Comparison of ENCODE assay signal across 13 cellular contexts in the genomic region with DNA sequence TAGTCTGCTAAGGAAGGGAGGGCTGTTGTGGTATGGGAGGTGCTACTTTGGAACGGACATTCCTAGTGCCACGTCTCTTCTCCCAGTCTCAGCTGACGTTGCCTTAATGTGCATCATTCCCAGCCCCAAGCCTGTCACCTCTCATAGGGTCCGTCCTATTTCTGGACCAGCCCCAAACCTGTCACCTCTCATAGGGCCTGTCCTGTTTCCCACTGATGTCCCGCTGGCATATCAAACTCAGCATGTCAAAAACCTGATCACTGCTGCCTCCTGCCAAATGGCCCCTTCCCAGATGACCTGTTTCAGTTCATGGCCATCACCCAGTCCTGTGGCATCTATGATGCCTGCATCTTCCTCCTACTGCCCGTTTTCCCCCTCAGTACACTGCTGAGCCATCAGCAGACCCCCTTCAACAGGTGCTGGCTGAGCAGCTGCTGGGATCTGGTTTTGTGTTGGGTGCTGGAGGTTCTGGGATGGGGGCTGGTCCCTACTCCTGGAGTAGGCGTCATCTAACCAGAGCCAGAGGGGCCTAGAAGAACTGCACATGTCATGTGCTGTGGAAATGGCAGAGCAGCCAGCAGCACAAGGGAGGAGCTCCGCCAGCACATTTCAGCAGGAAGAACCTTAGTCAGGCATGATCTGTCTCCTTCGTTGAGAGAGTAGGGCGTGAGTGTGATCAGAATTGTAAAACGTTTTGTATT. TPM values are rescaled to one million over a fixed set of nuclear protein-coding genes. Genes with fewer than 3 reads are reported as not detected.
DNase-seq lines count a peak whose midpoint lies in the region; ATAC-seq and TF ChIP-seq lines count a peak whose summit lies in the region.
"Had no signal": no experiment of that assay in that cellular context is flagged by ENCODE, and none has a peak within 500 bp of the region (broad histone marks: within the 10 kb centered on the region; RNA-seq: fewer than 3 reads in every experiment).

No MANE protein-coding gene starts in this region.

- H3K27me3 ChIP-seq in DND-41 (ENCODE audit: insufficient read depth, low read length, poor library complexity) (no peaks in the 10 kb centered on the region), right atrium auricular region (no peaks in the 10 kb centered on the region), skeletal muscle satellite cell (ENCODE audit: control insufficient read depth, insufficient read depth, low read length) (no peaks in the 10 kb centered on the region), H9 (ENCODE audit: insufficient read depth, low read length) (no peaks in the 10 kb centered on the region)
- H3K27me3 ChIP-seq: stomach had no signal

- in situ Hi-C loops in KBM-7 (cut with MboI; ENCODE audit: low pct_unique_long_range_greater_than_20kb, low sequenced_read_pairs), result loop anchor here (25.0 kb wide), 1 partner anchor 212 kb away; a partner anchor contains a TSS

- peaks cover 12% of the 10 kb centered on the region for H3K23me2 ChIP-seq in H9 (ENCODE audit: insufficient read length, low read depth, low read length, poor library complexity, severe bottlenecking)

- no peak overlapping the region for H2BK120ac ChIP-seq in H9 (ENCODE audit: low read depth, low read length, poor library complexity, severe bottlenecking)

- H3K36me3 Mint-ChIP-seq in stimulated activated naive B cell treated with anti-CD40 and anti-IgM and Interleukin-4, amounts not matched to agents 10 μg/mL and 1 μg/mL and 100 μg/mL, for 72 hours, result peaks cover 17 to 28% of the 10 kb centered on the region in 2 donors
- no peaks in the 10 kb centered on the region; a peak in 1 of 7 replicates for H3K36me3 Mint-ChIP-seq in H9 (ENCODE audit: insufficient read depth in 1 of 3, low read depth in 3 of 3)

- H2BK5ac ChIP-seq in H9 (ENCODE audit: insufficient read length, low read length), result no peak overlapping the region

- no peak overlapping the region for H3K4ac ChIP-seq in H9 (ENCODE audit: low read depth, low read length)

- H3K4me2 ChIP-seq in DND-41 (ENCODE audit: insufficient read depth, low read length) (peak overlapping the region; percentile 14; the same call in 1 of the 2 replicates), skeletal muscle satellite cell (ENCODE audit: low read length) (peak overlapping the region; percentile 38), H9 (ENCODE audit: insufficient read depth, insufficient read length, low read length) (no peak overlapping the region)

- peaks cover 35 to 64% of the 10 kb centered on the region in 2 donors for H3K4me1 Mint-ChIP-seq in stimulated activated naive B cell treated with anti-CD40 and anti-IgM and Interleukin-4, amounts not matched to agents 10 μg/mL and 1 μg/mL and 100 μg/mL, for 72 hours
- peaks cover 27 to 35% of the 10 kb centered on the region in 2 experiments for H3K4me1 Mint-ChIP-seq in H9

- H2AK5ac ChIP-seq in H9 (ENCODE audit: insufficient read length, low read length), result no peak overlapping the region

- peaks cover 0 to 5% of the 10 kb centered on the region in 2 donors for H3K9me3 Mint-ChIP-seq in stimulated activated naive B cell treated with anti-CD40 and anti-IgM and Interleukin-4, amounts not matched to agents 10 μg/mL and 1 μg/mL and 100 μg/mL, for 72 hours
- H3K9me3 Mint-ChIP-seq in H9, result no peaks in the 10 kb centered on the region
- H3K9me3 Mint-ChIP-seq: immature natural killer cell had no signal

- no peak overlapping the region for H3T11ph ChIP-seq in H9 (ENCODE audit: low read length)

- no peak overlapping the region for H2BK12ac ChIP-seq in H9 (ENCODE audit: insufficient read length, low read depth, low read length)

- WGBS in H9 (ENCODE audit: extremely low coverage, insufficient read length, low lambda C conversion rate), result no CpG with 5 or more reads among the region's 11 CpGs

- H3K27ac ChIP-seq in DND-41 (ENCODE audit: low read length) (no peak overlapping the region), VCaP (peak overlapping the region; percentile 57; the same call in 1 of the 2 replicates), right atrium auricular region (peak overlapping the region; percentile 95 to 98), H9 (ENCODE audit: insufficient read length, low read depth, low read length) (no peak overlapping the region)
- H3K27ac ChIP-seq: stomach had no signal

- no peak overlapping the region for H2AFZ ChIP-seq in DND-41 (ENCODE audit: low read depth, low read length)
- H2AFZ ChIP-seq in H9 (ENCODE audit: low read length), result no peak overlapping the region

- H3K9me3 ChIP-seq in DND-41 (ENCODE audit: insufficient read depth, low read length, severe bottlenecking) (no peaks in the 10 kb centered on the region), right atrium auricular region (no peaks in the 10 kb centered on the region), skeletal muscle satellite cell (replicated peaks; ENCODE audit: low read length) (no peaks in the 10 kb centered on the region), H9 (ENCODE audit: control insufficient read depth, low read depth, low read length) (no peaks in the 10 kb centered on the region)
- H3K9me3 ChIP-seq: stomach had no signal

- no peaks in the 10 kb centered on the region for H3K27me3 Mint-ChIP-seq in stimulated activated naive B cell treated with anti-CD40 and anti-IgM and Interleukin-4, amounts not matched to agents 10 μg/mL and 1 μg/mL and 100 μg/mL, for 72 hours
- H3K27me3 Mint-ChIP-seq in H9 (ENCODE audit: low read depth), result no peaks in the 10 kb centered on the region

- no peak for ATAC-seq in DND-41 (ENCODE audit: insufficient read depth, low read depth)
- ATAC-seq in stimulated activated naive B cell treated with anti-CD40 and anti-IgM and Interleukin-4, amounts not matched to agents 10 μg/mL and 1 μg/mL and 100 μg/mL, for 72 hours (replicated peaks), result no peak

- H3K4me1 ChIP-seq in DND-41 (ENCODE audit: insufficient read depth, low read length) (peaks cover 40% of the 10 kb centered on the region), right atrium auricular region (peaks cover 0 to 45% of the 10 kb centered on the region in 2 donors), skeletal muscle satellite cell (ENCODE audit: control insufficient read depth, insufficient read depth, low read length) (peaks cover 42% of the 10 kb centered on the region), H9 (ENCODE audit: insufficient read depth, low read length) (no peaks in the 10 kb centered on the region; the same call in 1 of the 2 replicates)

- H3K36me3 ChIP-seq in DND-41 (ENCODE audit: insufficient read depth, low read length) (peaks cover 9% of the 10 kb centered on the region), right atrium auricular region (no peaks in the 10 kb centered on the region), skeletal muscle satellite cell (ENCODE audit: insufficient read depth, low read length) (no peaks in the 10 kb centered on the region)

- H3K56ac ChIP-seq in H9 (ENCODE audit: insufficient read length, low read depth, low read length), result no peak overlapping the region

- no peak overlapping the region for H3K14ac ChIP-seq in H9 (ENCODE audit: insufficient read depth, low read length)

- no peak overlapping the region for H2BK20ac ChIP-seq in H9 (ENCODE audit: low read depth, low read length, poor library complexity, severe bottlenecking)

- no peak overlapping the region for H2BK15ac ChIP-seq in H9 (ENCODE audit: low read depth, low read length)

- H4K20me1 ChIP-seq in DND-41 (ENCODE audit: insufficient read depth, low read length) (peaks cover 20% of the 10 kb centered on the region; the same call in 1 of the 2 replicates), H9 (ENCODE audit: control insufficient read depth, insufficient read depth, insufficient read length) (no peaks in the 10 kb centered on the region)

- no peak overlapping the region for H4K5ac ChIP-seq in H9 (ENCODE audit: insufficient read length, low read depth, low read length)

- H3K79me2 ChIP-seq in DND-41 (ENCODE audit: insufficient read depth, low read length), result peaks cover 78% of the 10 kb centered on the region
- H3K79me2 ChIP-seq in H9 (ENCODE audit: insufficient read depth, low read length), result no peaks in the 10 kb centered on the region

- no peak overlapping the region for H3K4me3 Mint-ChIP-seq in stimulated activated naive B cell treated with anti-CD40 and anti-IgM and Interleukin-4, amounts not matched to agents 10 μg/mL and 1 μg/mL and 100 μg/mL, for 72 hours
- H3K4me3 Mint-ChIP-seq in H9, result no peak overlapping the region

- no peak overlapping the region for H3K27ac Mint-ChIP-seq in stimulated activated naive B cell treated with anti-CD40 and anti-IgM and Interleukin-4, amounts not matched to agents 10 μg/mL and 1 μg/mL and 100 μg/mL, for 72 hours
- no peak overlapping the region; a peak in 1 of 7 replicates for H3K27ac Mint-ChIP-seq in H9

- peak; percentile 8 for DNase-seq in DND-41
- no peak for DNase-seq in right atrium auricular region (ENCODE audit: low spot score)
- no peak for DNase-seq in stimulated activated naive B cell treated with anti-CD40 and anti-IgM and Interleukin-4, amounts not matched to agents 10 μg/mL and 1 μg/mL and 100 μg/mL, for 72 hours
- DNase-seq in KBM-7, result no peak
- DNase-seq in H9, result no peak
- DNase-seq: activated CD4-positive, CD25-positive, alpha-beta regulatory T cell; activated T-cell treated with anti-CD3 and anti-CD28 coated beads for 4 hours; immature natural killer cell; midbrain; NCI-H2107; stomach had no signal

- no peak for TF ChIP-seq CTCF in DND-41 (IDR thresholded peaks at IDR 0.05; ENCODE audit: borderline replicate concordance, extremely low read depth, low read length, poor library complexity, severe bottlenecking)
- no peak for TF ChIP-seq CTCF in VCaP (conservative IDR thresholded peaks at IDR 0.05)
- TF ChIP-seq CTCF in right atrium auricular region (IDR thresholded peaks at IDR 0.05), result no peak
- no peak for TF ChIP-seq CTCF in H9 (conservative IDR thresholded peaks at IDR 0.05)

- H3K23ac ChIP-seq in H9 (ENCODE audit: insufficient read length, low read depth, low read length), result no peak overlapping the region

- no peak overlapping the region for H4K91ac ChIP-seq in H9 (ENCODE audit: insufficient read length, low read depth, low read length)

- H4K8ac ChIP-seq in H9 (replicated peaks; ENCODE audit: insufficient read length, low read depth, low read length), result no peak overlapping the region

- no peak overlapping the region for H3K18ac ChIP-seq in H9 (ENCODE audit: insufficient read length, low read depth, low read length)

- no peaks in the 10 kb centered on the region for H3K79me1 ChIP-seq in H9 (ENCODE audit: insufficient read depth, low read depth, low read length, poor library complexity, severe bottlenecking)

- H3K9ac ChIP-seq in DND-41 (ENCODE audit: low read depth, low read length) (no peak overlapping the region), skeletal muscle satellite cell (ENCODE audit: low read depth, low read length) (no peak overlapping the region), H9 (ENCODE audit: extremely low read depth, insufficient read length, low read length) (no peak overlapping the region)

- H3K4me3 ChIP-seq in DND-41 (ENCODE audit: low read depth in 1 of 2, low read length in 2 of 2) (no peak overlapping the region), right atrium auricular region (no peak overlapping the region), skeletal muscle satellite cell (ENCODE audit: low read length) (no peak overlapping the region)
- H3K4me3 ChIP-seq: stomach had no signal

RNA-seq across cellular contexts. Expression of a gene that starts 3.3 kb away (rescaled TPM):
- total RNA-seq in right atrium auricular region, result 100 to 1,000 TPM in 1 of 2 donors, 10 to 100 TPM in 1; 75.9 to 116 TPM
- 75.4 and 76.6 TPM in 2 replicates for total RNA-seq in skeletal muscle satellite cell (2012; rRNA removed)
- 51.4 and 57.4 TPM in 2 replicates for total RNA-seq in H9 (2021)

RNA-seq across cellular contexts. Expression of a gene that starts 49.1 kb away (rescaled TPM):
- total RNA-seq in right atrium auricular region, result 100 to 1,000 TPM; 145 to 174 TPM
- 414 and 533 TPM in 2 replicates for total RNA-seq in skeletal muscle satellite cell (2012; rRNA removed)
- total RNA-seq in H9 (2021), result 46.9 TPM in 2 replicates

Comparison
In these comparisons a context has a peak if more than half of its experiments do, and no peak if none do; other contexts are left out.
1. H3K27ac ChIP-seq: peak in VCaP (single experiment) and right atrium auricular region (2 of 2); none in DND-41 (single experiment) and H9 (single experiment).